17 cellular contexts compared by ENCODE assay signal in the genomic region with DNA sequence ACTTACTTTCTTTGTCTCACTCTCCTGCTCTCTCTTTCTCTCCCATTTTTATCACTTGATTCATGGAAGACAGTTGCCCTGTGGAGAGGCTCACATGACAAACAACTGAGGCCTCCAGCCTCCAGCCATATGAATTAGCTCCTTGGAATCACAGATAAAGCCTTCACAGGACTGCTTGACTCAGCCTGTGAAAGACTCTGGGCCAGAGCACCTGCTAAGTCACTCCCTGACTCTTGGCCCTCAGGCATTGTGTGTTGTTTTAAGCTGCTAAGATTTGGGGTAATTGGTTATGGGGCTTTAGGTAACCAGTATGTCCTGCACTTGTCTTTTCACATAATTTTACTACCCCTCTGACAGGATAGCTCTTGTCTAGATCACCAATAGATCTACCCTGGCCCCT.
"Had no signal": no experiment of that assay in that cellular context is flagged by ENCODE, and none has a peak within 500 bp of the region (broad histone marks: within the 10 kb centered on the region; RNA-seq: fewer than 3 reads in every experiment).

No MANE protein-coding gene starts in this region.

- H3K27ac ChIP-seq: foreskin keratinocyte, neutrophil, psoas muscle, right lobe of liver, spleen, testis, tibial nerve had no signal

- H3K4me3 ChIP-seq: mucosa of descending colon, psoas muscle, right lobe of liver, spleen, testis, tibial nerve had no signal

- H3K4me1 Mint-ChIP-seq: natural killer cell; stimulated activated memory B cell treated with anti-CD40 and anti-IgM and Interleukin-4, amounts not matched to agents 10 μg/mL and 1 μg/mL and 100 μg/mL, for 72 hours had no signal

- H3K36me3 Mint-ChIP-seq: natural killer cell; stimulated activated memory B cell treated with anti-CD40 and anti-IgM and Interleukin-4, amounts not matched to agents 10 μg/mL and 1 μg/mL and 100 μg/mL, for 72 hours had no signal

- H3K9me3 Mint-ChIP-seq: stimulated activated memory B cell treated with anti-CD40 and anti-IgM and Interleukin-4, amounts not matched to agents 10 μg/mL and 1 μg/mL and 100 μg/mL, for 72 hours; stimulated activated naive CD8-positive, alpha-beta T cell treated with anti-CD3 and anti-CD28 coated beads, Interleukin-15, Interleukin-2, amounts not matched to agents 100 ng/mL and 50 ng/mL, for 24 hours had no signal

- H3K27ac Mint-ChIP-seq: natural killer cell; stimulated activated memory B cell treated with anti-CD40 and anti-IgM and Interleukin-4, amounts not matched to agents 10 μg/mL and 1 μg/mL and 100 μg/mL, for 72 hours; stimulated activated naive CD8-positive, alpha-beta T cell treated with anti-CD3 and anti-CD28 coated beads, Interleukin-15, Interleukin-2, amounts not matched to agents 100 ng/mL and 50 ng/mL, for 24 hours had no signal

- H3K36me3 ChIP-seq: neutrophil, right lobe of liver, spleen, tibial nerve had no signal

- DNase-seq: effector memory CD4-positive, alpha-beta T cell; left colon; mucosa of descending colon; natural killer cell; psoas muscle; retina; right lobe of liver; spleen; stimulated activated CD4-positive, alpha-beta T cell treated with anti-CD3 and anti-CD28 coated beads, Interleukin-15, amount 100 ng/mL, for 24 hours; stimulated activated CD4-positive, alpha-beta T cell treated with anti-CD3 and anti-CD28 coated beads, Interleukin-1b, Interleukin-23, amount 100 ng/mL, for 48 hours; stimulated activated CD4-positive, alpha-beta T cell treated with anti-CD3 and anti-CD28 coated beads, Interleukin-4, amount 100 ng/mL, for 24 hours; testis had no signal

- H3K4me3 Mint-ChIP-seq: natural killer cell; stimulated activated memory B cell treated with anti-CD40 and anti-IgM and Interleukin-4, amounts not matched to agents 10 μg/mL and 1 μg/mL and 100 μg/mL, for 72 hours; stimulated activated naive CD8-positive, alpha-beta T cell treated with anti-CD3 and anti-CD28 coated beads, Interleukin-15, Interleukin-2, amounts not matched to agents 100 ng/mL and 50 ng/mL, for 24 hours had no signal

- H3K27me3 ChIP-seq: foreskin keratinocyte, neutrophil, right lobe of liver, spleen, testis, tibial nerve had no signal

- H3K4me1 ChIP-seq: foreskin keratinocyte, psoas muscle, right lobe of liver, spleen, testis, tibial nerve had no signal

- H3K9me3 ChIP-seq: mucosa of descending colon, neutrophil, psoas muscle, right lobe of liver, testis, tibial nerve had no signal

- H3K27me3 Mint-ChIP-seq: stimulated activated memory B cell treated with anti-CD40 and anti-IgM and Interleukin-4, amounts not matched to agents 10 μg/mL and 1 μg/mL and 100 μg/mL, for 72 hours; stimulated activated naive CD8-positive, alpha-beta T cell treated with anti-CD3 and anti-CD28 coated beads, Interleukin-15, Interleukin-2, amounts not matched to agents 100 ng/mL and 50 ng/mL, for 24 hours had no signal
